Comparison of ENCODE assay signal across 1 cellular context in genomic region chr3:120741837-120742197, GRCh38.
TF ChIP-seq lines count a peak whose summit lies in the region.

No MANE protein-coding gene starts in this region.

TF ChIP-seq in HepG2, 621 proteins besides CTCF, POLR2A, EP300 and RAD21:
- TF ChIP-seq, protein P1, sequence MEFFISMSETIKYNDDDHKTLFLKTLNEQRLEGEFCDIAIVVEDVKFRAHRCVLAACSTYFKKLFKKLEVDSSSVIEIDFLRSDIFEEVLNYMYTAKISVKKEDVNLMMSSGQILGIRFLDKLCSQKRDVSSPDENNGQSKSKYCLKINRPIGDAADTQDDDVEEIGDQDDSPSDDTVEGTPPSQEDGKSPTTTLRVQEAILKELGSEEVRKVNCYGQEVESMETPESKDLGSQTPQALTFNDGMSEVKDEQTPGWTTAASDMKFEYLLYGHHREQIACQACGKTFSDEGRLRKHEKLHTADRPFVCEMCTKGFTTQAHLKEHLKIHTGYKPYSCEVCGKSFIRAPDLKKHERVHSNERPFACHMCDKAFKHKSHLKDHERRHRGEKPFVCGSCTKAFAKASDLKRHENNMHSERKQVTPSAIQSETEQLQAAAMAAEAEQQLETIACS (CRISPR knock-in tag; IDR thresholded peaks at IDR 0.05), result 0 out of 2 replicates have a peak, but pooled peaks have one; percentile 17
- TF ChIP-seq, protein P2, sequence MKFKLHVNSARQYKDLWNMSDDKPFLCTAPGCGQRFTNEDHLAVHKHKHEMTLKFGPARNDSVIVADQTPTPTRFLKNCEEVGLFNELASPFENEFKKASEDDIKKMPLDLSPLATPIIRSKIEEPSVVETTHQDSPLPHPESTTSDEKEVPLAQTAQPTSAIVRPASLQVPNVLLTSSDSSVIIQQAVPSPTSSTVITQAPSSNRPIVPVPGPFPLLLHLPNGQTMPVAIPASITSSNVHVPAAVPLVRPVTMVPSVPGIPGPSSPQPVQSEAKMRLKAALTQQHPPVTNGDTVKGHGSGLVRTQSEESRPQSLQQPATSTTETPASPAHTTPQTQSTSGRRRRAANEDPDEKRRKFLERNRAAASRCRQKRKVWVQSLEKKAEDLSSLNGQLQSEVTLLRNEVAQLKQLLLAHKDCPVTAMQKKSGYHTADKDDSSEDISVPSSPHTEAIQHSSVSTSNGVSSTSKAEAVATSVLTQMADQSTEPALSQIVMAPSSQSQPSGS (CRISPR knock-in tag; IDR thresholded peaks at IDR 0.05), result 0 out of 2 replicates have a peak, but pooled peaks have one; percentile 18
- TF ChIP-seq RCOR2 (CRISPR knock-in tag; IDR thresholded peaks at IDR 0.05) (peak; percentile 87; the same call in 1 of the 2 replicates), HDAC6 (IDR thresholded peaks at IDR 0.05; ENCODE audit: low read depth, low read length) (0 out of 2 replicates have a peak, but pooled peaks have one; percentile 50), ZNF629 (CRISPR knock-in tag; conservative IDR thresholded peaks at IDR 0.05) (peak; percentile 98), ZBTB26 (CRISPR knock-in tag; IDR thresholded peaks at IDR 0.05; ENCODE audit: borderline replicate concordance) (no peak), HDAC2 (CRISPR knock-in tag; IDR thresholded peaks at IDR 0.05) (0 out of 2 replicates have a peak, but pooled peaks have one; percentile 27), ERF (CRISPR knock-in tag; IDR thresholded peaks at IDR 0.05) (no peak), MIXL1 (CRISPR knock-in tag; IDR thresholded peaks at IDR 0.05) (0 out of 2 replicates have a peak, but pooled peaks have one; percentile 33), ZNF326 (CRISPR knock-in tag; IDR thresholded peaks at IDR 0.05; ENCODE audit: borderline replicate concordance) (no peak), ZNF30 (CRISPR knock-in tag; IDR thresholded peaks at IDR 0.05) (no peak), ZC3H4 (CRISPR knock-in tag; IDR thresholded peaks at IDR 0.05; ENCODE audit: borderline replicate concordance) (0 out of 2 replicates have a peak, but pooled peaks have one; percentile 25), ZMYM2 (CRISPR knock-in tag; IDR thresholded peaks at IDR 0.05) (peak; percentile 84; the same call in 1 of the 2 replicates), E2F5 (CRISPR knock-in tag; conservative IDR thresholded peaks at IDR 0.05) (no peak), SOX5 (CRISPR knock-in tag; IDR thresholded peaks at IDR 0.05; ENCODE audit: borderline replicate concordance) (0 out of 2 replicates have a peak, but pooled peaks have one; percentile 12), ATF7 (IDR thresholded peaks at IDR 0.05) (no peak), ATF7 (CRISPR knock-in tag; IDR thresholded peaks at IDR 0.05) (no peak), MED1 (CRISPR knock-in tag; IDR thresholded peaks at IDR 0.05) (0 out of 2 replicates have a peak, but pooled peaks have one; percentile 2), JUNB (CRISPR knock-in tag; IDR thresholded peaks at IDR 0.05; ENCODE audit: borderline replicate concordance) (no peak), GPN1 (CRISPR knock-in tag; IDR thresholded peaks at IDR 0.05; ENCODE audit: borderline replicate concordance) (no peak), KDM1A (CRISPR knock-in tag; IDR thresholded peaks at IDR 0.05) (peak; percentile 72; the same call in 1 of the 2 replicates), CHD4 (IDR thresholded peaks at IDR 0.05; ENCODE audit: borderline replicate concordance, low read length) (peak; percentile 86; the same call in 1 of the 2 replicates), SP140L (CRISPR knock-in tag; IDR thresholded peaks at IDR 0.05; ENCODE audit: borderline replicate concordance) (peak; percentile 3; the same call in 1 of the 2 replicates), POGK (CRISPR knock-in tag; conservative IDR thresholded peaks at IDR 0.05) (no peak), HOXA7 (CRISPR knock-in tag; IDR thresholded peaks at IDR 0.05) (no peak), BHLHE40 (IDR thresholded peaks at IDR 0.05; ENCODE audit: low read length) (peak; percentile 60; the same call in 1 of the 2 replicates), TRIM24 (CRISPR knock-in tag; IDR thresholded peaks at IDR 0.05) (no peak), ZSCAN20 (CRISPR knock-in tag; IDR thresholded peaks at IDR 0.05; ENCODE audit: borderline replicate concordance) (no peak), ADNP (CRISPR knock-in tag; IDR thresholded peaks at IDR 0.05) (peak; percentile 56; the same call in 1 of the 2 replicates), NR0B2 (CRISPR knock-in tag; IDR thresholded peaks at IDR 0.05) (no peak), RBM39 (IDR thresholded peaks at IDR 0.05; ENCODE audit: low read depth, low read length, poor library complexity, severe bottlenecking) (no peak), STAG1 (CRISPR knock-in tag; IDR thresholded peaks at IDR 0.05) (no peak), ZNF577 (CRISPR knock-in tag; IDR thresholded peaks at IDR 0.05; ENCODE audit: borderline replicate concordance, low read depth) (no peak), ZNF7 (CRISPR knock-in tag; IDR thresholded peaks at IDR 0.05) (no peak)
- TF ChIP-seq, protein P3, sequence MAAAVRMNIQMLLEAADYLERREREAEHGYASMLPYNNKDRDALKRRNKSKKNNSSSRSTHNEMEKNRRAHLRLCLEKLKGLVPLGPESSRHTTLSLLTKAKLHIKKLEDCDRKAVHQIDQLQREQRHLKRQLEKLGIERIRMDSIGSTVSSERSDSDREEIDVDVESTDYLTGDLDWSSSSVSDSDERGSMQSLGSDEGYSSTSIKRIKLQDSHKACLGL (CRISPR knock-in tag; IDR thresholded peaks at IDR 0.05), result no peak
- TF ChIP-seq, protein P4, sequence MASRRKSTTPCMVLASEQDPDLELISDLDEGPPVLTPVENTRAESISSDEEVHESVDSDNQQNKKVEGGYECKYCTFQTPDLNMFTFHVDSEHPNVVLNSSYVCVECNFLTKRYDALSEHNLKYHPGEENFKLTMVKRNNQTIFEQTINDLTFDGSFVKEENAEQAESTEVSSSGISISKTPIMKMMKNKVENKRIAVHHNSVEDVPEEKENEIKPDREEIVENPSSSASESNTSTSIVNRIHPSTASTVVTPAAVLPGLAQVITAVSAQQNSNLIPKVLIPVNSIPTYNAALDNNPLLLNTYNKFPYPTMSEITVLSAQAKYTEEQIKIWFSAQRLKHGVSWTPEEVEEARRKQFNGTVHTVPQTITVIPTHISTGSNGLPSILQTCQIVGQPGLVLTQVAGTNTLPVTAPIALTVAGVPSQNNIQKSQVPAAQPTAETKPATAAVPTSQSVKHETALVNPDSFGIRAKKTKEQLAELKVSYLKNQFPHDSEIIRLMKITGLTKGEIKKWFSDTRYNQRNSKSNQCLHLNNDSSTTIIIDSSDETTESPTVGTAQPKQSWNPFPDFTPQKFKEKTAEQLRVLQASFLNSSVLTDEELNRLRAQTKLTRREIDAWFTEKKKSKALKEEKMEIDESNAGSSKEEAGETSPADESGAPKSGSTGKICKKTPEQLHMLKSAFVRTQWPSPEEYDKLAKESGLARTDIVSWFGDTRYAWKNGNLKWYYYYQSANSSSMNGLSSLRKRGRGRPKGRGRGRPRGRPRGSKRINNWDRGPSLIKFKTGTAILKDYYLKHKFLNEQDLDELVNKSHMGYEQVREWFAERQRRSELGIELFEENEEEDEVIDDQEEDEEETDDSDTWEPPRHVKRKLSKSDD (CRISPR knock-in tag; IDR thresholded peaks at IDR 0.05; ENCODE audit: low read depth), result no peak
- TF ChIP-seq, protein P5, sequence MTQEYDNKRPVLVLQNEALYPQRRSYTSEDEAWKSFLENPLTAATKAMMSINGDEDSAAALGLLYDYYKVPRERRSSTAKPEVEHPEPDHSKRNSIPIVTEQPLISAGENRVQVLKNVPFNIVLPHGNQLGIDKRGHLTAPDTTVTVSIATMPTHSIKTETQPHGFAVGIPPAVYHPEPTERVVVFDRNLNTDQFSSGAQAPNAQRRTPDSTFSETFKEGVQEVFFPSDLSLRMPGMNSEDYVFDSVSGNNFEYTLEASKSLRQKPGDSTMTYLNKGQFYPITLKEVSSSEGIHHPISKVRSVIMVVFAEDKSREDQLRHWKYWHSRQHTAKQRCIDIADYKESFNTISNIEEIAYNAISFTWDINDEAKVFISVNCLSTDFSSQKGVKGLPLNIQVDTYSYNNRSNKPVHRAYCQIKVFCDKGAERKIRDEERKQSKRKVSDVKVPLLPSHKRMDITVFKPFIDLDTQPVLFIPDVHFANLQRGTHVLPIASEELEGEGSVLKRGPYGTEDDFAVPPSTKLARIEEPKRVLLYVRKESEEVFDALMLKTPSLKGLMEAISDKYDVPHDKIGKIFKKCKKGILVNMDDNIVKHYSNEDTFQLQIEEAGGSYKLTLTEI (CRISPR knock-in tag; conservative IDR thresholded peaks at IDR 0.05), result no peak
- TF ChIP-seq, protein P6, sequence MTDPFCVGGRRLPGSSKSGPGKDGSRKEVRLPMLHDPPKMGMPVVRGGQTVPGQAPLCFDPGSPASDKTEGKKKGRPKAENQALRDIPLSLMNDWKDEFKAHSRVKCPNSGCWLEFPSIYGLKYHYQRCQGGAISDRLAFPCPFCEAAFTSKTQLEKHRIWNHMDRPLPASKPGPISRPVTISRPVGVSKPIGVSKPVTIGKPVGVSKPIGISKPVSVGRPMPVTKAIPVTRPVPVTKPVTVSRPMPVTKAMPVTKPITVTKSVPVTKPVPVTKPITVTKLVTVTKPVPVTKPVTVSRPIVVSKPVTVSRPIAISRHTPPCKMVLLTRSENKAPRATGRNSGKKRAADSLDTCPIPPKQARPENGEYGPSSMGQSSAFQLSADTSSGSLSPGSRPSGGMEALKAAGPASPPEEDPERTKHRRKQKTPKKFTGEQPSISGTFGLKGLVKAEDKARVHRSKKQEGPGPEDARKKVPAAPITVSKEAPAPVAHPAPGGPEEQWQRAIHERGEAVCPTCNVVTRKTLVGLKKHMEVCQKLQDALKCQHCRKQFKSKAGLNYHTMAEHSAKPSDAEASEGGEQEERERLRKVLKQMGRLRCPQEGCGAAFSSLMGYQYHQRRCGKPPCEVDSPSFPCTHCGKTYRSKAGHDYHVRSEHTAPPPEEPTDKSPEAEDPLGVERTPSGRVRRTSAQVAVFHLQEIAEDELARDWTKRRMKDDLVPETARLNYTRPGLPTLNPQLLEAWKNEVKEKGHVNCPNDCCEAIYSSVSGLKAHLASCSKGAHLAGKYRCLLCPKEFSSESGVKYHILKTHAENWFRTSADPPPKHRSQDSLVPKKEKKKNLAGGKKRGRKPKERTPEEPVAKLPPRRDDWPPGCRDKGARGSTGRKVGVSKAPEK (CRISPR knock-in tag; IDR thresholded peaks at IDR 0.05; ENCODE audit: borderline replicate concordance), result no peak
- TF ChIP-seq, protein P7, sequence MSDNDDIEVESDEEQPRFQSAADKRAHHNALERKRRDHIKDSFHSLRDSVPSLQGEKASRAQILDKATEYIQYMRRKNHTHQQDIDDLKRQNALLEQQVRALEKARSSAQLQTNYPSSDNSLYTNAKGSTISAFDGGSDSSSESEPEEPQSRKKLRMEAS (IDR thresholded peaks at IDR 0.05), result peak; percentile 59; the same call in 1 of the 2 replicates
TF ChIP-seq in HepG2: peak in this region for 17.
